Comparison of ENCODE assay signal across 8 cellular contexts in genomic region chr6:158999154-158999668, GRCh38. TPM values are rescaled to one million over a fixed set of nuclear protein-coding genes. Genes with fewer than 3 reads are reported as not detected.
DNase-seq lines count a peak whose midpoint lies in the region; ATAC-seq, FAIRE-seq and TF ChIP-seq lines count a peak whose summit lies in the region.

No MANE protein-coding gene starts in this region.

- no peaks in the 10 kb centered on the region for H3K36me3 ChIP-seq in pancreas

- no peaks in the 10 kb centered on the region for H3K27me3 ChIP-seq in pancreas

- FAIRE-seq in pancreas (lab: Jason Lieb, UNC) = no peak

- WGBS in pancreas, 2 donors = 1% methylated on average over 26 of the region's 26 CpGs

- H3K9me3 ChIP-seq in pancreas = no peaks in the 10 kb centered on the region

- H3K27ac ChIP-seq in pancreas = peak overlapping the region; percentile 81 to 92 (median 91)

- peaks cover 0 to 9% (median 5%) of the 10 kb centered on the region in 3 donors for H3K4me1 ChIP-seq in pancreas

- peak overlapping the region; percentile 95 for H3K4me3 ChIP-seq in fibroblast of the aortic adventitia (ENCODE audit: low read depth, low read length)
- H3K4me3 ChIP-seq in pancreas = peak overlapping the region; percentile 67 to 86 (median 80)

- no peaks in the 10 kb centered on the region for H3K9me3 Mint-ChIP-seq in activated T-cell treated with anti-CD3 and anti-CD28 coated beads, Interleukin-2, amount 50 U/mL, for 72 hours
- no peaks in the 10 kb centered on the region for H3K9me3 Mint-ChIP-seq in T-cell

- H3K27me3 Mint-ChIP-seq in activated T-cell treated with anti-CD3 and anti-CD28 coated beads, Interleukin-2, amount 50 U/mL, for 72 hours (ENCODE audit: low read depth) = no peaks in the 10 kb centered on the region
- no peaks in the 10 kb centered on the region for H3K27me3 Mint-ChIP-seq in T-cell

- DNase-seq in activated T-cell treated with anti-CD3 and anti-CD28 coated beads, Interleukin-2, amount 50 U/mL, for 72 hours = no peak
- no peak for DNase-seq in activated T-cell treated with anti-CD3 and anti-CD28 coated beads, Interleukin-2, amount 50 U/mL, for 1 hour
- DNase-seq in T-cell (peak in 1 of 34 experiments; percentile 6), fibroblast of the aortic adventitia (ENCODE audit: low read depth) (peak; percentile 12), pancreas (peak in 1 of 6 donors; percentile 73), NOMO-1 treated with dmso at 0.1 percent for 144 hours (lab: John Stamatoyannopoulos, UW; ENCODE audit: unreplicated experiment) (no peak), germinal center (ENCODE audit: low spot score) (no peak)

- peak; percentile 52 to 55 for ATAC-seq in activated T-cell treated with anti-CD3 and anti-CD28 coated beads, Interleukin-2, amount 50 U/mL, for 72 hours (replicated peaks in 1 of 2)
- peak; percentile 20 for ATAC-seq in HG03064 (IDR thresholded peaks at IDR 0.05; ENCODE audit: low read depth, unreplicated experiment)
- peak in 3 of 4 experiments; percentile 30 to 40 (median 31) for ATAC-seq in T-cell (replicated peaks in 1 of 4)
- ATAC-seq in pancreas = peak; percentile 29 to 57 (median 46)

- intact Hi-C loops in pancreas (cut with DNase I) = no loop called here

- CTCF ChIA-PET in T-cell (lab: Charles Lee) = interaction anchor here in 1 of 2 donors (0.6 to 2.4 kb wide), 7 partner anchors 10 to 119 kb away, joined by 3 to 19 read pairs (median 4); no protein-coding TSS in a partner anchor

- peaks cover 4 to 5% of the 10 kb centered on the region in 2 donors for H3K36me3 Mint-ChIP-seq in activated T-cell treated with anti-CD3 and anti-CD28 coated beads, Interleukin-2, amount 50 U/mL, for 72 hours (ENCODE audit: insufficient read depth in 2 of 2)
- peaks cover 7% of the 10 kb centered on the region for H3K36me3 Mint-ChIP-seq in T-cell

- TF ChIP-seq CTCF in fibroblast of the aortic adventitia (IDR thresholded peaks at IDR 0.05; ENCODE audit: insufficient read depth, low read length) (no peak), pancreas (IDR thresholded peaks at IDR 0.05) (no peak)

- peaks cover 54% of the 10 kb centered on the region for H3K4me1 Mint-ChIP-seq in activated T-cell treated with anti-CD3 and anti-CD28 coated beads, Interleukin-2, amount 50 U/mL, for 72 hours (ENCODE audit: low read depth)
- H3K4me1 Mint-ChIP-seq in T-cell = peaks cover 27 to 39% (median 31%) of the 10 kb centered on the region in 3 donors

- peak overlapping the region; percentile 89 to 99 for H3K4me3 Mint-ChIP-seq in activated T-cell treated with anti-CD3 and anti-CD28 coated beads, Interleukin-2, amount 50 U/mL, for 72 hours
- peak overlapping the region; percentile 95 to 98 (median 98) for H3K4me3 Mint-ChIP-seq in T-cell

- POLR2A ChIA-PET in T-cell (lab: Charles Lee) = interaction anchor here (0.6 to 0.7 kb wide), 3 partner anchors 245 to 359 kb away, joined by 3 to 4 read pairs (median 3); no protein-coding TSS in a partner anchor

- peak overlapping the region; percentile 93 for H3K27ac Mint-ChIP-seq in activated T-cell treated with anti-CD3 and anti-CD28 coated beads, Interleukin-2, amount 50 U/mL, for 72 hours
- peak overlapping the region; percentile 89 to 91 for H3K27ac Mint-ChIP-seq in T-cell

RNA-seq across cellular contexts. Expression of gene RSPH3, which starts 0.8 kb away (rescaled TPM):
- total RNA-seq in activated T-cell treated with anti-CD3 and anti-CD28 coated beads, Interleukin-2, amount 50 U/mL, for 72 hours = 1 to 10 TPM; 6.1 to 6.3 TPM
- total RNA-seq in T-cell = 1 to 10 TPM; 1.5 to 2.6 (median 2.1) TPM
- total RNA-seq in fibroblast of the aortic adventitia (ENCODE audit: low replicate concordance) = 5.2 and 6.4 TPM in 2 replicates
- 1 to 10 TPM; 4.1 to 8.8 (median 5.1) TPM for total RNA-seq in pancreas
- polyA plus RNA-seq in pancreas = 1 to 10 TPM; 2.1 to 3.1 TPM

RNA-seq across cellular contexts. Expression of gene TAGAP, which starts 45.6 kb away (rescaled TPM):
- 10 to 100 TPM; 34.6 to 56.1 TPM for total RNA-seq in activated T-cell treated with anti-CD3 and anti-CD28 coated beads, Interleukin-2, amount 50 U/mL, for 72 hours
- total RNA-seq in T-cell (100 to 1,000 TPM; 110 to 224 (median 128) TPM), fibroblast of the aortic adventitia (ENCODE audit: low replicate concordance) (not detected in 2 replicates), pancreas (1 to 10 TPM in 3 of 6 donors, under 1 TPM in 3; 0.19 to 4.1 (median 0.85) TPM)
- polyA plus RNA-seq in pancreas = under 1 TPM; 0.34 to 0.42 TPM

Comparison
In these comparisons a context has a peak if more than half of its experiments do, and no peak if none do; other contexts are left out.
1. RNA of gene TAGAP, which starts 45.6 kb away (total RNA-seq): 110 to 224 TPM in T-cell and 34.6 to 56.1 TPM in activated T-cell treated with anti-CD3 and anti-CD28 coated beads, Interleukin-2, amount 50 U/mL, for 72 hours; 0.19 to 4.1 TPM in pancreas and not detected in fibroblast of the aortic adventitia; every median in the first group is over 4 times any median in the second.
2. Peak in every context shown above with its lines, with median percentiles within 50 percentile points of each other: ATAC-seq.